ENCODE assay signal across 1 cellular context in genomic region chr15:66404122-66404521, GRCh38.
TF ChIP-seq lines count a peak whose summit lies in the region.

No MANE protein-coding gene starts in this region.

TF ChIP-seq in endothelial cell of umbilical vein, 7 proteins besides CTCF, POLR2A, EP300 and RAD21:
- TF ChIP-seq MAX (IDR thresholded peaks at IDR 0.05; ENCODE audit: insufficient read depth, insufficient read length) (no peak), JUN (IDR thresholded peaks at IDR 0.05; ENCODE audit: borderline replicate concordance, insufficient read depth, insufficient read length, low read depth) (no peak), MYC (IDR thresholded peaks at IDR 0.05; ENCODE audit: low read depth, low read length) (no peak), FOS (IDR thresholded peaks at IDR 0.05; ENCODE audit: borderline replicate concordance, insufficient read depth, low read length) (no peak), GATA2 (IDR thresholded peaks at IDR 0.05; ENCODE audit: insufficient read depth, insufficient read length, low read depth, low read length) (no peak), POLR2AphosphoS5 (IDR thresholded peaks at IDR 0.05; ENCODE audit: insufficient read depth, low read depth, low read length) (no peak), EZH2 (IDR thresholded peaks at IDR 0.05; ENCODE audit: borderline replicate concordance, low read depth, low read length, severe bottlenecking) (no peak)
TF ChIP-seq in endothelial cell of umbilical vein: peak in this region for 0.
